In genomic region chr1:59499956-59500569, GRCh38 we compare ENCODE assay signal across 22 cellular contexts.
DNase-seq lines count a peak whose midpoint lies in the region; ATAC-seq and TF ChIP-seq lines count a peak whose summit lies in the region.
"Had no signal": no experiment of that assay in that cellular context is flagged by ENCODE, and none has a peak within 500 bp of the region (broad histone marks: within the 10 kb centered on the region; RNA-seq: fewer than 3 reads in every experiment).

No MANE protein-coding gene starts in this region.

- H3K9me3 Mint-ChIP-seq in mesothelial cell of epicardium: peaks cover 8% of the 10 kb centered on the region
- peaks cover 9% of the 10 kb centered on the region for H3K9me3 Mint-ChIP-seq in type B pancreatic cell
- H3K9me3 Mint-ChIP-seq: activated naive CD4-positive, alpha-beta T cell treated with anti-CD3 and anti-CD28 coated beads, Interleukin-2, amount 50 U/mL, for 24 hours; activated T-cell treated with anti-CD3 and anti-CD28 coated beads, Interleukin-2, amount 50 U/mL, for 72 hours had no signal

- no peak overlapping the region for H3K27ac ChIP-seq in lower lobe of right lung
- H3K27ac ChIP-seq: coronary artery had no signal

- H3K4me1 Mint-ChIP-seq in mesothelial cell of epicardium (peaks cover 63% of the 10 kb centered on the region), type B pancreatic cell (ENCODE audit: unreplicated experiment) (peaks cover 37% of the 10 kb centered on the region)
- H3K4me1 Mint-ChIP-seq: activated CD4-positive, alpha-beta memory T cell treated with anti-CD3 and anti-CD28 coated beads, Interleukin-2, amount 10 ng/mL, durations not matched to agents 7 days and 5 days; activated naive CD4-positive, alpha-beta T cell treated with anti-CD3 and anti-CD28 coated beads, Interleukin-2, amount 50 U/mL, for 24 hours had no signal

- TF ChIP-seq CTCF in mesothelial cell of epicardium (IDR thresholded peaks at IDR 0.05; ENCODE audit: unreplicated experiment) (no peak), type B pancreatic cell (conservative IDR thresholded peaks at IDR 0.05) (no peak), lower lobe of right lung (IDR thresholded peaks at IDR 0.05) (no peak)

- H3K4me3 ChIP-seq in lower lobe of right lung: no peak overlapping the region
- H3K4me3 ChIP-seq: lung had no signal

- ATAC-seq in HG02870 (IDR thresholded peaks at IDR 0.05; ENCODE audit: unreplicated experiment) (no peak), lower lobe of right lung (no peak)
- ATAC-seq: activated T-cell treated with anti-CD3 and anti-CD28 coated beads, Interleukin-2, amount 50 U/mL, for 72 hours; WTC11 had no signal

- peak overlapping the region; percentile 92 for H3K27ac Mint-ChIP-seq in mesothelial cell of epicardium
- H3K27ac Mint-ChIP-seq in type B pancreatic cell: peak overlapping the region; percentile 62
- H3K27ac Mint-ChIP-seq: activated CD4-positive, alpha-beta memory T cell treated with anti-CD3 and anti-CD28 coated beads, Interleukin-2, amount 10 ng/mL, durations not matched to agents 7 days and 5 days; activated naive CD4-positive, alpha-beta T cell treated with anti-CD3 and anti-CD28 coated beads, Interleukin-2, amount 50 U/mL, for 24 hours; activated T-cell treated with anti-CD3 and anti-CD28 coated beads, Interleukin-2, amount 50 U/mL, for 72 hours; naive B cell; WTC11 had no signal

- H3K4me3 Mint-ChIP-seq in mesothelial cell of epicardium: no peak overlapping the region
- H3K4me3 Mint-ChIP-seq in type B pancreatic cell: peak overlapping the region; percentile 37
- H3K4me3 Mint-ChIP-seq: activated CD4-positive, alpha-beta memory T cell treated with anti-CD3 and anti-CD28 coated beads, Interleukin-2, amount 10 ng/mL, durations not matched to agents 7 days and 5 days; activated naive CD4-positive, alpha-beta T cell treated with anti-CD3 and anti-CD28 coated beads, Interleukin-2, amount 50 U/mL, for 24 hours; activated T-cell treated with anti-CD3 and anti-CD28 coated beads, Interleukin-2, amount 50 U/mL, for 72 hours; CD14-positive monocyte; WTC11 had no signal

- no peaks in the 10 kb centered on the region for H3K9me3 ChIP-seq in lower lobe of right lung
- H3K9me3 ChIP-seq: testis had no signal

- intact Hi-C loops in cardiac septum (cut with DNase I): no loop called here
- intact Hi-C loops in lower lobe of right lung (cut with DNase I): no loop called here

- H3K27me3 ChIP-seq in lower lobe of right lung (ENCODE audit: low read depth): no peaks in the 10 kb centered on the region
- H3K27me3 ChIP-seq: spleen, testis had no signal

- H3K36me3 Mint-ChIP-seq in mesothelial cell of epicardium: peaks cover 10% of the 10 kb centered on the region
- no peaks in the 10 kb centered on the region for H3K36me3 Mint-ChIP-seq in type B pancreatic cell

- peaks cover 19% of the 10 kb centered on the region for H3K4me1 ChIP-seq in lower lobe of right lung

- H3K36me3 ChIP-seq in lower lobe of right lung: no peaks in the 10 kb centered on the region

- H3K27me3 Mint-ChIP-seq in mesothelial cell of epicardium (ENCODE audit: low read depth) (no peaks in the 10 kb centered on the region), type B pancreatic cell (no peaks in the 10 kb centered on the region)
- H3K27me3 Mint-ChIP-seq: activated CD4-positive, alpha-beta memory T cell treated with anti-CD3 and anti-CD28 coated beads, Interleukin-2, amount 10 ng/mL, durations not matched to agents 7 days and 5 days; activated naive CD4-positive, alpha-beta T cell treated with anti-CD3 and anti-CD28 coated beads, Interleukin-2, amount 50 U/mL, for 24 hours; naive B cell had no signal

- DNase-seq in NCI-H748 (lab: John Stamatoyannopoulos, UW; ENCODE audit: unreplicated experiment) (peak; percentile 29), NCI-H748 treated with DMSO at 0.1 percent for 48 hours (lab: John Stamatoyannopoulos, UW) (no peak), dermis blood vessel endothelial cell (peak; percentile 10), mesothelial cell of epicardium (ENCODE audit: low spot score in 2 of 2, unreplicated experiment in 2 of 2) (no peak), type B pancreatic cell (ENCODE audit: extremely low spot score, unreplicated experiment) (no peak), cardiac septum (ENCODE audit: low spot score) (no peak), lower lobe of right lung (no peak)
- DNase-seq: activated CD4-positive, alpha-beta memory T cell treated with anti-CD3 and anti-CD28 coated beads, Interleukin-2, amount 10 ng/mL, durations not matched to agents 7 days and 5 days; activated T-cell treated with anti-CD3 and anti-CD28 coated beads, Interleukin-2, amount 50 U/mL, for 72 hours; naive B cell; NCI-H1930; NCI-H446; posterior cingulate gyrus; SHP77 treated with DMSO at 0.1 percent for 48 hours; spleen; testis had no signal

Comparison
In these comparisons a context has a peak if more than half of its experiments do, and no peak if none do; other contexts are left out.
1. DNase-seq: peak in NCI-H748 (single experiment) and dermis blood vessel endothelial cell (single experiment); none in NCI-H748 treated with DMSO at 0.1 percent for 48 hours (single experiment), mesothelial cell of epicardium (0 of 2), type B pancreatic cell (single experiment), cardiac septum (single experiment) and lower lobe of right lung (single experiment).